ENCODE assay signal across 8 cellular contexts in the genomic region with DNA sequence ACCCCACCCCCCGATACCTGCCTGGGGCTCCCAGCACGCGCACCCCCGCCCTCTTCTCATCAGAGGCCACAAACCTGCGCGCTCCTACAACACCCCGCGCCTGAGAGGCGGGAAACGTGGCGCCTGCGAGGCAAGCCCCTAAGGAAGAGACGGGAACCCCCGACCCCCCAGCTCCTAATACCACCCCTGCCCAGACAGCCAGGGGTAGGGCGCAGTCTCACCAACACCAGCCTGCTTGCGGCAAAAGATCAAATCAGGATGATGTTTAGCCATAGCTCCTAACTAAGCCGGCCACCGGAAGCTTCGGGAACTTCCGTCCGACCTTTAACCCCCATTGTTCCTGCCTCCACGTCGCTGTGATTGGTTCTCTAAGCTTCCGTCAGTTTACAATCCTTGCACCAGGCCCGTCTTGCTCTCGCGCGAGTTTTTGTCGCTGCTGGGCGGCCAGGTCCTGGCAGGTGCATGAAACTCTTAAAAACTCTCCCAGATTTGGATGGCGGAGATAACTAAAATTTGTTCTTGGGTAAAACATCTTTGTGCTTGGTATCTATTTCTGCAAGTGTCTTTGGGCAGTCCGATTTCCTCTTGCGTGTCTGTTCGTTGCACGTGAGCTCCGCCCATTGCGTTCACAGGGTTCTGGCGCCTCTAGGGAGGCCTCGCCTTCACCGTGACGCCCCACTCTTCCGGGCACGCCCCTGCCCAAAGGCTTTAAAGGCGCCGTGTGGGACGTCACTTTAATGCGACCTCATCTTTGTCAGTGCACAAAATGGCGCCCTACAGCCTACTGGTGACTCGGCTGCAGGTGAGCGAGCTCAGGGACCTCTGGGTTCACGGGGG. TPM values are rescaled to one million over a fixed set of nuclear protein-coding genes. Genes with fewer than 3 reads are reported as not detected.
A peak's percentile ranks its signal among the peaks of the same experiment; 100 is the strongest.
DNase-seq lines count a peak whose midpoint lies in the region; ATAC-seq and TF ChIP-seq lines count a peak whose summit lies in the region.

TSS of gene ACO2 (plus strand) at position 737 of the 837 bp plus-strand sequence. CDS start at position 767, 30 bp downstream.
TSS of gene PHF5A (minus strand) at position 312 of the 837 bp plus-strand sequence. CDS start at position 273, 39 bp downstream.

- peaks cover 7 to 57% (median 51%) of the 10 kb centered on the region in 9 donors for H3K4me1 ChIP-seq in heart right ventricle
- H3K4me1 ChIP-seq in upper lobe of left lung: peaks cover 14 to 28% (median 20%) of the 10 kb centered on the region in 4 donors

- in situ Hi-C loops in GM13976 (cut with MboI; ENCODE audit: low sequenced_read_pairs, unreplicated experiment): no loop called here

- intact Hi-C loops in T-helper 1 cell treated with Interleukin-12 subunit alpha and Interleukin-12 subunit beta and Interleukin-4 antibody, amounts not matched to agents 30 ng/mL and 1 ng/mL, for 36 hours (cut with micrococcal nuclease): loop anchor here (1.0 to 5.0 kb wide), 15 partner anchors 20 to 649 kb away; partner anchors contain the start of genes DESI1, EP300, L3MBTL2 and POLR3H
- intact Hi-C loops in heart right ventricle (cut with DNase I): loop anchor here in 5 of 10 donors (1.0 to 5.0 kb wide), 3 partner anchors 20 to 49 kb away; no protein-coding TSS in a partner anchor
- intact Hi-C loops in posterior cingulate gyrus (cut with DNase I): loop anchor here (1.0 to 10.0 kb wide), 2 partner anchors 20 to 46 kb away; no protein-coding TSS in a partner anchor

- H3K4me3 ChIP-seq in heart right ventricle: peak within 1 kb of the TSS; percentile 80 to 100 (median 94)
- peak within 1 kb of the TSS; percentile 74 to 100 (median 100) for H3K4me3 ChIP-seq in upper lobe of left lung

- H3K36me3 ChIP-seq in heart right ventricle (peaks cover 0 to 69% (median 35%) of the 10 kb centered on the region in 9 donors), upper lobe of left lung (peaks cover 25 to 41% (median 38%) of the 10 kb centered on the region in 4 donors)

- peak in 2 of 4 donors; percentile 2 to 69 for TF ChIP-seq EP300 in upper lobe of left lung (IDR thresholded peaks at IDR 0.05)

- TF ChIP-seq CTCF in GM13976 (IDR thresholded peaks at IDR 0.05; ENCODE audit: borderline replicate concordance, control extremely low read depth, extremely low read depth, insufficient read depth, missing control alignments): no peak
- TF ChIP-seq CTCF in heart right ventricle (IDR thresholded peaks at IDR 0.05): no peak
- peak in 2 of 6 experiments; percentile 19 to 23 for TF ChIP-seq CTCF in upper lobe of left lung (IDR thresholded peaks at IDR 0.05)

- peak; percentile 97 for DNase-seq in GM13976 (ENCODE audit: low spot score)
- DNase-seq in NCI-H146 treated with DMSO at 0.1 percent for 48 hours (lab: John Stamatoyannopoulos, UW; ENCODE audit: unreplicated experiment): peak; percentile 96
- peak; percentile 98 for DNase-seq in amniotic epithelial cell (ENCODE audit: low read depth)
- peak; percentile 96 to 98 for DNase-seq in heart right ventricle
- peak; percentile 95 to 100 (median 98) for DNase-seq in posterior cingulate gyrus
- DNase-seq in upper lobe of left lung: peak; percentile 94 to 96

- ATAC-seq in HG02870 (IDR thresholded peaks at IDR 0.05; ENCODE audit: unreplicated experiment) (peak; percentile 86), heart right ventricle (peak; percentile 96 to 99 (median 98)), upper lobe of left lung (ENCODE audit: low FRiP score in 2 of 2) (peak; percentile 99)

- H3K9me3 ChIP-seq in heart right ventricle: no peaks in the 10 kb centered on the region
- H3K9me3 ChIP-seq in upper lobe of left lung: no peaks in the 10 kb centered on the region

- H3K27me3 ChIP-seq in heart right ventricle (no peaks in the 10 kb centered on the region), upper lobe of left lung (no peaks in the 10 kb centered on the region)

- H3K27ac ChIP-seq in heart right ventricle (peak within 1 kb of the TSS; percentile 86 to 99 (median 97)), upper lobe of left lung (peak within 1 kb of the TSS; percentile 91 to 97 (median 96))

- WGBS in heart right ventricle, 2 donors: 0 to 1% methylated on average over 51 of the region's 51 CpGs
- WGBS in upper lobe of left lung, 2 donors: 0% methylated on average over 27 to 37 of the region's 51 CpGs

- TF ChIP-seq POLR2A in upper lobe of left lung (IDR thresholded peaks at IDR 0.05): peak in 3 of 4 donors; percentile 54 to 66 (median 57)

RNA-seq across cellular contexts. Expression of gene ACO2, which starts in this region (rescaled TPM):
- 86.4 and 90.1 TPM in 2 replicates for total RNA-seq in T-helper 1 cell treated with Interleukin-12 subunit alpha and Interleukin-12 subunit beta and Interleukin-4 antibody, amounts not matched to agents 30 ng/mL and 1 ng/mL, for 36 hours
- total RNA-seq in heart right ventricle: 1,000 to 10,000 TPM in 1 of 10 donors, 100 to 1,000 TPM in 9; 587 to 1,020 (median 900) TPM
- 100 to 1,000 TPM; 180 to 375 TPM for polyA plus RNA-seq in heart right ventricle
- total RNA-seq in upper lobe of left lung: 100 to 1,000 TPM in 1 of 6 donors, 10 to 100 TPM in 5; 51.3 to 102 (median 83.4) TPM

RNA-seq across cellular contexts. Expression of gene PHF5A, which starts in this region (rescaled TPM):
- 51.5 and 59.9 TPM in 2 replicates for total RNA-seq in T-helper 1 cell treated with Interleukin-12 subunit alpha and Interleukin-12 subunit beta and Interleukin-4 antibody, amounts not matched to agents 30 ng/mL and 1 ng/mL, for 36 hours
- total RNA-seq in heart right ventricle (10 to 100 TPM; 13.3 to 27.2 (median 20.2) TPM), upper lobe of left lung (10 to 100 TPM in 5 of 6 donors, 1 to 10 TPM in 1; 9.4 to 49.3 (median 31.2) TPM)
- polyA plus RNA-seq in heart right ventricle: 10 to 100 TPM; 36.3 to 41.3 TPM

Comparison
In these comparisons a context has a peak if more than half of its experiments do, and no peak if none do; other contexts are left out.
1. Peak in every context shown above with its lines: DNase-seq, ATAC-seq, H3K4me3 ChIP-seq and H3K27ac ChIP-seq.